1 cellular context compared by ENCODE assay signal in the genomic region with DNA sequence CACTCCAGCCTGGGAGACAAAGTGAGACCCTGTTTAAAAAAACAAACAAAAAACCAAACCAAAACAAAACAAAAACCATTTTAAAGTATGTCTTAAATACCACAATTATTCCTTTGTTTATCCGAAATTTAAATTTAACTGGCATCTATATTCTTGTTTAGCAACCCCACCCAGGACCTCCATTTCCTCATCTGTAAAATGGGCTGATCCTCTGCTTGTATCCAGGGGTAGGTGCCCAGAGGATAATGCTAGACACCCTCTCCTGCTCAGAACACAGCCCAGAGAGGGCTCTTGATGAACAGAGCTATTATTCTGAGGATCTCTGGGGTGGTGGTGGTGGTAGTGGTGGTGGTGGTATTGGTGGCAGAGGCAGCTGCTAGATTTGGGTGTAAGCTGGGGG.
TF ChIP-seq lines count a peak whose summit lies in the region.

No MANE protein-coding gene starts in this region.

TF ChIP-seq in HepG2, 621 proteins besides CTCF, POLR2A, EP300 and RAD21:
- TF ChIP-seq CHD4 (IDR thresholded peaks at IDR 0.05; ENCODE audit: borderline replicate concordance, low read length) (no peak), ZNF629 (CRISPR knock-in tag; conservative IDR thresholded peaks at IDR 0.05) (peak; percentile 40; the same call in 1 of the 2 replicates)
